ENCODE assay signal across 17 cellular contexts in genomic region chr18:8780227-8780626, GRCh38.
"Had no signal": no experiment of that assay in that cellular context is flagged by ENCODE, and none has a peak within 500 bp of the region (broad histone marks: within the 10 kb centered on the region; RNA-seq: fewer than 3 reads in every experiment).

No MANE protein-coding gene starts in this region.

- H3K27me3 ChIP-seq: gastroesophageal sphincter, ovary, SJCRH30 had no signal

- H3K4me3 ChIP-seq: gastroesophageal sphincter, left ventricle myocardium inferior, ovary, SJCRH30 had no signal

- H3K36me3 ChIP-seq: ovary, SJCRH30 had no signal

- H3K4me1 Mint-ChIP-seq: memory B cell; stimulated activated memory B cell treated with anti-CD40 and anti-IgM and Interleukin-4, amounts not matched to agents 10 μg/mL and 1 μg/mL and 100 μg/mL, for 72 hours had no signal

- H3K9me3 Mint-ChIP-seq: activated CD8-positive, alpha-beta T cell treated with anti-CD3 and anti-CD28 coated beads for 36 hours; activated naive CD4-positive, alpha-beta T cell treated with anti-CD3 and anti-CD28 coated beads, Interleukin-2, amount 50 U/mL, for 72 hours; memory B cell; natural killer cell treated with Interleukin-12 subunit alpha and Interleukin-12 subunit beta and Interleukin-15 and Interleukin-18, amount 100 ng/mL, for 72 hours; stimulated activated memory B cell treated with anti-CD40 and anti-IgM and Interleukin-4, amounts not matched to agents 10 μg/mL and 1 μg/mL and 100 μg/mL, for 72 hours; type B pancreatic cell; WTC11 had no signal

- H3K27me3 Mint-ChIP-seq: activated CD8-positive, alpha-beta T cell treated with anti-CD3 and anti-CD28 coated beads for 36 hours; natural killer cell treated with Interleukin-12 subunit alpha and Interleukin-12 subunit beta and Interleukin-15 and Interleukin-18, amount 100 ng/mL, for 72 hours; stimulated activated memory B cell treated with anti-CD40 and anti-IgM and Interleukin-4, amounts not matched to agents 10 μg/mL and 1 μg/mL and 100 μg/mL, for 72 hours; type B pancreatic cell had no signal

- H3K4me3 Mint-ChIP-seq: activated CD8-positive, alpha-beta T cell treated with anti-CD3 and anti-CD28 coated beads for 36 hours; memory B cell; natural killer cell treated with Interleukin-12 subunit alpha and Interleukin-12 subunit beta and Interleukin-15 and Interleukin-18, amount 100 ng/mL, for 72 hours; stimulated activated memory B cell treated with anti-CD40 and anti-IgM and Interleukin-4, amounts not matched to agents 10 μg/mL and 1 μg/mL and 100 μg/mL, for 72 hours; type B pancreatic cell; WTC11 had no signal

- H3K4me1 ChIP-seq: left ventricle myocardium inferior had no signal

- ATAC-seq: activated CD8-positive, alpha-beta T cell treated with anti-CD3 and anti-CD28 coated beads for 36 hours; activated naive CD4-positive, alpha-beta T cell treated with anti-CD3 and anti-CD28 coated beads, Interleukin-2, amount 50 U/mL, for 72 hours; gastroesophageal sphincter; natural killer cell treated with Interleukin-12 subunit alpha and Interleukin-12 subunit beta and Interleukin-15 and Interleukin-18, amount 100 ng/mL, for 72 hours; stimulated activated memory B cell treated with anti-CD40 and anti-IgM and Interleukin-4, amounts not matched to agents 10 μg/mL and 1 μg/mL and 100 μg/mL, for 72 hours; WTC11 had no signal

- H3K27ac ChIP-seq: left ventricle myocardium inferior, ovary, SJCRH30 had no signal

- H3K27ac Mint-ChIP-seq: activated CD8-positive, alpha-beta T cell treated with anti-CD3 and anti-CD28 coated beads for 36 hours; activated naive CD4-positive, alpha-beta T cell treated with anti-CD3 and anti-CD28 coated beads, Interleukin-2, amount 50 U/mL, for 72 hours; memory B cell; natural killer cell treated with Interleukin-12 subunit alpha and Interleukin-12 subunit beta and Interleukin-15 and Interleukin-18, amount 100 ng/mL, for 72 hours; stimulated activated memory B cell treated with anti-CD40 and anti-IgM and Interleukin-4, amounts not matched to agents 10 μg/mL and 1 μg/mL and 100 μg/mL, for 72 hours had no signal

- DNase-seq: activated CD4-positive, alpha-beta T cell treated with anti-CD3 and anti-CD28 coated beads for 4 hours; activated CD8-positive, alpha-beta T cell treated with anti-CD3 and anti-CD28 coated beads for 36 hours; activated gamma-delta T cell; activated T-cell treated with anti-CD3 and anti-CD28 coated beads, Interleukin-2, amount 50 U/mL, for 48 hours; cortex of kidney; effector CD8-positive, alpha-beta T cell; left ventricle myocardium inferior; ovary; SJCRH30; stimulated activated CD4-positive, alpha-beta T cell treated with anti-CD3 and anti-CD28 coated beads, Interleukin-2, amount 100 ng/mL, for 48 hours had no signal

- H3K9me3 ChIP-seq: gastroesophageal sphincter, left ventricle myocardium inferior, ovary, SJCRH30 had no signal

- H3K36me3 Mint-ChIP-seq: activated naive CD4-positive, alpha-beta T cell treated with anti-CD3 and anti-CD28 coated beads, Interleukin-2, amount 50 U/mL, for 72 hours; natural killer cell treated with Interleukin-12 subunit alpha and Interleukin-12 subunit beta and Interleukin-15 and Interleukin-18, amount 100 ng/mL, for 72 hours had no signal
